ENCODE assay signal across 8 cellular contexts in the genomic region with DNA sequence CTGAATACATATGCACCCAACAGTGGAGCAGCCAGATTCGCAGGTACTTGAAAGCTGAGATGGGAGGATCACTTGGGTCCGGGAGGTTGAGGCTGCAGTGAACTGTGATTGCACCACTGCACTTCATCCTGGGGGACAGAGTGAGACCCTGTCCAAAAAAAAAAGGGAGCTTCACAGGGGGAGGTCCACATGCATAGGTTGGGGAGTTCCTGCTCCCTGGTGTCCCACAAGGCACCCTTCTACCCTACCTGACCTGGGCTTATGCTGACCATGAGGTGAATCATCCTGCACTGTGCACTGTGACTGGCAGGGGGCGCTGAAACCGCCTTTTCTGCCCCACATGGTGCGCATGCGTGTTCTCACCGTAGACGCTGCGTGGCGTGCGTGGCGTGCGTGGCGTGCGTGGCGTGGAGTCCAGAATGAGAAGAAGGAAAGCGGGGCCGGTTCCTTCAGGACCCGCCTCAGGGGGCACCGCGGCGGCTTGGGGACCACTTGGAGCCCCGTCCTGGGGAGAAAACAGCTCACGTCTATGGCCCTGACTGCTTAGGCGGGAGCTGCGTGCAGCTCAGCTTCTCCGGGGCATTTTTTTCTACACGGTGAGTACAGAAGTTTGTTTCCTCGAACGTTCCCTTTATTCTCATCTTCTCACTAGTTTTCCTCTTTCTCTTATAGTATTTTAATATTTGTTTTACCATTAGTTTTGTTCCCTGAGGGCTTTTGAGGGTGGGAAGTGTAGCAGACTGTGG.
DNase-seq lines count a peak whose midpoint lies in the region; ATAC-seq and TF ChIP-seq lines count a peak whose summit lies in the region.

No MANE protein-coding gene starts in this region.

- TF ChIP-seq CTCF in right lobe of liver (IDR thresholded peaks at IDR 0.05), result peak; percentile 88 to 96 (median 90)

- H3K36me3 ChIP-seq in right lobe of liver, result no peaks in the 10 kb centered on the region

- intact Hi-C loops in right lobe of liver (cut with DNase I), result no loop called here

- DNase-seq in Ammon's horn (ENCODE audit: low spot score), result peak; percentile 96
- peak; percentile 41 for DNase-seq in NCI-H526 treated with DMSO at 0.1 percent for 48 hours (lab: John Stamatoyannopoulos, UW)
- peak; percentile 85 for DNase-seq in activated CD4-positive, alpha-beta T cell treated with anti-CD3 and anti-CD28 coated beads, Interleukin-2, amount 50 U/mL, for 1 hour
- peak; percentile 48 to 85 for DNase-seq in dermis microvascular lymphatic vessel endothelial cell (ENCODE audit: low read depth in 2 of 2)
- peak; percentile 89 to 91 (median 90) for DNase-seq in right lobe of liver
- DNase-seq in stimulated activated CD4-positive, alpha-beta T cell treated with anti-CD3 and anti-CD28 coated beads, Interleukin-4, amount 100 ng/mL, for 24 hours, result peak; percentile 92

- 20% methylated on average over 8 of the region's 30 CpGs for WGBS in right lobe of liver (ENCODE audit: insufficient coverage, low coverage, low lambda C conversion rate, missing lambda C conversion rate)

- no peaks in the 10 kb centered on the region for H3K27me3 ChIP-seq in right lobe of liver

- ATAC-seq in GM19035 (IDR thresholded peaks at IDR 0.05; ENCODE audit: unreplicated experiment), result peak; percentile 89
- ATAC-seq in HG03432 (IDR thresholded peaks at IDR 0.05; ENCODE audit: unreplicated experiment), result peak; percentile 88
- peak; percentile 99 for ATAC-seq in right lobe of liver

- peak; percentile 38 for TF ChIP-seq POLR2A in right lobe of liver (IDR thresholded peaks at IDR 0.05)

- H3K9me3 ChIP-seq in right lobe of liver, result no peaks in the 10 kb centered on the region

- H3K27ac ChIP-seq in right lobe of liver, result peak overlapping the region; percentile 53 to 77 (median 55)

- peak overlapping the region; percentile 50 to 93 (median 84) for H3K4me3 ChIP-seq in right lobe of liver

- peaks cover 0 to 33% (median 7%) of the 10 kb centered on the region in 4 donors for H3K4me1 ChIP-seq in right lobe of liver

Comparison
In these comparisons a context has a peak if more than half of its experiments do, and no peak if none do; other contexts are left out.
1. Peak in every context shown above with its lines: DNase-seq, ATAC-seq, H3K4me3 ChIP-seq and H3K27ac ChIP-seq.
2. DNase-seq: peak in every context shown above with its lines; median percentile 96 in Ammon's horn; 92 in stimulated activated CD4-positive, alpha-beta T cell treated with anti-CD3 and anti-CD28 coated beads, Interleukin-4, amount 100 ng/mL, for 24 hours; 90 in right lobe of liver; 85 in activated CD4-positive, alpha-beta T cell treated with anti-CD3 and anti-CD28 coated beads, Interleukin-2, amount 50 U/mL, for 1 hour; 66 in dermis microvascular lymphatic vessel endothelial cell; 41 in NCI-H526 treated with DMSO at 0.1 percent for 48 hours.